In genomic region chr1:10032590-10033358, GRCh38 we compare ENCODE assay signal across 1 cellular context.
TF ChIP-seq lines count a peak whose summit lies in the region.

UBE4B (plus strand) TSS chr1:10032958; CDS start chr1:10033671, 713 bp downstream.

TF ChIP-seq in HepG2, 621 proteins besides CTCF, POLR2A, EP300 and RAD21 (continued from another document and continues in another):
- TF ChIP-seq ZFP91 (CRISPR knock-in tag; IDR thresholded peaks at IDR 0.05; ENCODE audit: borderline replicate concordance) (no peak; the same call in 1 of the 2 replicates), ZBTB7B (CRISPR knock-in tag; IDR thresholded peaks at IDR 0.05) (peak; percentile 71; the same call in 1 of the 2 replicates), SMAD9 (CRISPR knock-in tag; IDR thresholded peaks at IDR 0.05) (no peak), PHF20 (CRISPR knock-in tag; IDR thresholded peaks at IDR 0.05) (peak; percentile 67; the same call in 1 of the 2 replicates), ZSCAN22 (CRISPR knock-in tag; IDR thresholded peaks at IDR 0.05) (no peak), MATR3 (CRISPR knock-in tag; IDR thresholded peaks at IDR 0.05) (no peak), SNAPC2 (CRISPR knock-in tag; IDR thresholded peaks at IDR 0.05) (no peak), ZNF83 (CRISPR knock-in tag; IDR thresholded peaks at IDR 0.05; ENCODE audit: borderline replicate concordance) (no peak), ZNF850 (CRISPR knock-in tag; conservative IDR thresholded peaks at IDR 0.05) (no peak), CBX5 (CRISPR knock-in tag; IDR thresholded peaks at IDR 0.05; ENCODE audit: borderline replicate concordance) (no peak), E2F1 (CRISPR knock-in tag; IDR thresholded peaks at IDR 0.05) (peak; percentile 50; the same call in 1 of the 2 replicates), MED1 (CRISPR knock-in tag; IDR thresholded peaks at IDR 0.05) (peak; percentile 49), ERF (CRISPR knock-in tag; IDR thresholded peaks at IDR 0.05) (peak; percentile 82; the same call in 1 of the 2 replicates), FOSL2 (CRISPR knock-in tag; IDR thresholded peaks at IDR 0.05) (no peak; the same call in 1 of the 2 replicates), TAF15 (IDR thresholded peaks at IDR 0.05; ENCODE audit: low read depth, low read length, poor library complexity, severe bottlenecking) (no peak), AGO1 (IDR thresholded peaks at IDR 0.05; ENCODE audit: low read depth, low read length, poor library complexity, severe bottlenecking) (peak; percentile 64), MTERF4 (CRISPR knock-in tag; IDR thresholded peaks at IDR 0.05) (0 out of 2 replicates have a peak, but pooled peaks have one; percentile 42), HNRNPH1 (optimal IDR thresholded peaks at IDR 0.05; ENCODE audit: low read depth, low read length) (no peak), ARID5B (CRISPR knock-in tag; IDR thresholded peaks at IDR 0.05) (peak; percentile 21; the same call in 1 of the 2 replicates), KLF12 (CRISPR knock-in tag; IDR thresholded peaks at IDR 0.05; ENCODE audit: borderline replicate concordance) (0 out of 2 replicates have a peak, but pooled peaks have one; percentile 52), ZNF335 (CRISPR knock-in tag; IDR thresholded peaks at IDR 0.05) (no peak), DMTF1 (CRISPR knock-in tag; IDR thresholded peaks at IDR 0.05) (no peak), GFI1 (CRISPR knock-in tag; IDR thresholded peaks at IDR 0.05; ENCODE audit: borderline replicate concordance) (no peak), HCFC1 (IDR thresholded peaks at IDR 0.05; ENCODE audit: low read depth, low read length) (0 out of 2 replicates have a peak, but pooled peaks have one; percentile 26), SRF (IDR thresholded peaks at IDR 0.05; ENCODE audit: low read depth, low read length) (no peak), ISL2 (CRISPR knock-in tag; IDR thresholded peaks at IDR 0.05) (peak; percentile 22; the same call in 1 of the 2 replicates), MXD3 (CRISPR knock-in tag; IDR thresholded peaks at IDR 0.05) (peak; percentile 14; the same call in 1 of the 2 replicates), FOXO1 (CRISPR knock-in tag; IDR thresholded peaks at IDR 0.05) (peak; percentile 14; the same call in 1 of the 2 replicates), ZBTB38 (CRISPR knock-in tag; IDR thresholded peaks at IDR 0.05) (peak; percentile 73), TAF1 (CRISPR knock-in tag; IDR thresholded peaks at IDR 0.05) (peak; percentile 68), RARG (CRISPR knock-in tag; IDR thresholded peaks at IDR 0.05; ENCODE audit: low read depth) (no peak), SP5 (CRISPR knock-in tag; IDR thresholded peaks at IDR 0.05; ENCODE audit: borderline replicate concordance, low read depth) (peak; percentile 66; the same call in 1 of the 2 replicates), ZNF329 (CRISPR knock-in tag; IDR thresholded peaks at IDR 0.05; ENCODE audit: low read depth) (0 out of 2 replicates have a peak, but pooled peaks have one; percentile 17), ZSCAN31 (CRISPR knock-in tag; IDR thresholded peaks at IDR 0.05; ENCODE audit: low read depth) (no peak)
- TF ChIP-seq, protein P1, sequence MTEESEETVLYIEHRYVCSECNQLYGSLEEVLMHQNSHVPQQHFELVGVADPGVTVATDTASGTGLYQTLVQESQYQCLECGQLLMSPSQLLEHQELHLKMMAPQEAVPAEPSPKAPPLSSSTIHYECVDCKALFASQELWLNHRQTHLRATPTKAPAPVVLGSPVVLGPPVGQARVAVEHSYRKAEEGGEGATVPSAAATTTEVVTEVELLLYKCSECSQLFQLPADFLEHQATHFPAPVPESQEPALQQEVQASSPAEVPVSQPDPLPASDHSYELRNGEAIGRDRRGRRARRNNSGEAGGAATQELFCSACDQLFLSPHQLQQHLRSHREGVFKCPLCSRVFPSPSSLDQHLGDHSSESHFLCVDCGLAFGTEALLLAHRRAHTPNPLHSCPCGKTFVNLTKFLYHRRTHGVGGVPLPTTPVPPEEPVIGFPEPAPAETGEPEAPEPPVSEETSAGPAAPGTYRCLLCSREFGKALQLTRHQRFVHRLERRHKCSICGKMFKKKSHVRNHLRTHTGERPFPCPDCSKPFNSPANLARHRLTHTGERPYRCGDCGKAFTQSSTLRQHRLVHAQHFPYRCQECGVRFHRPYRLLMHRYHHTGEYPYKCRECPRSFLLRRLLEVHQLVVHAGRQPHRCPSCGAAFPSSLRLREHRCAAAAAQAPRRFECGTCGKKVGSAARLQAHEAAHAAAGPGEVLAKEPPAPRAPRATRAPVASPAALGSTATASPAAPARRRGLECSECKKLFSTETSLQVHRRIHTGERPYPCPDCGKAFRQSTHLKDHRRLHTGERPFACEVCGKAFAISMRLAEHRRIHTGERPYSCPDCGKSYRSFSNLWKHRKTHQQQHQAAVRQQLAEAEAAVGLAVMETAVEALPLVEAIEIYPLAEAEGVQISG (CRISPR knock-in tag; IDR thresholded peaks at IDR 0.05): peak; percentile 62; the same call in 1 of the 2 replicates
- TF ChIP-seq, protein P2, sequence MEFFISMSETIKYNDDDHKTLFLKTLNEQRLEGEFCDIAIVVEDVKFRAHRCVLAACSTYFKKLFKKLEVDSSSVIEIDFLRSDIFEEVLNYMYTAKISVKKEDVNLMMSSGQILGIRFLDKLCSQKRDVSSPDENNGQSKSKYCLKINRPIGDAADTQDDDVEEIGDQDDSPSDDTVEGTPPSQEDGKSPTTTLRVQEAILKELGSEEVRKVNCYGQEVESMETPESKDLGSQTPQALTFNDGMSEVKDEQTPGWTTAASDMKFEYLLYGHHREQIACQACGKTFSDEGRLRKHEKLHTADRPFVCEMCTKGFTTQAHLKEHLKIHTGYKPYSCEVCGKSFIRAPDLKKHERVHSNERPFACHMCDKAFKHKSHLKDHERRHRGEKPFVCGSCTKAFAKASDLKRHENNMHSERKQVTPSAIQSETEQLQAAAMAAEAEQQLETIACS (CRISPR knock-in tag; IDR thresholded peaks at IDR 0.05): no peak
- TF ChIP-seq, protein P3, sequence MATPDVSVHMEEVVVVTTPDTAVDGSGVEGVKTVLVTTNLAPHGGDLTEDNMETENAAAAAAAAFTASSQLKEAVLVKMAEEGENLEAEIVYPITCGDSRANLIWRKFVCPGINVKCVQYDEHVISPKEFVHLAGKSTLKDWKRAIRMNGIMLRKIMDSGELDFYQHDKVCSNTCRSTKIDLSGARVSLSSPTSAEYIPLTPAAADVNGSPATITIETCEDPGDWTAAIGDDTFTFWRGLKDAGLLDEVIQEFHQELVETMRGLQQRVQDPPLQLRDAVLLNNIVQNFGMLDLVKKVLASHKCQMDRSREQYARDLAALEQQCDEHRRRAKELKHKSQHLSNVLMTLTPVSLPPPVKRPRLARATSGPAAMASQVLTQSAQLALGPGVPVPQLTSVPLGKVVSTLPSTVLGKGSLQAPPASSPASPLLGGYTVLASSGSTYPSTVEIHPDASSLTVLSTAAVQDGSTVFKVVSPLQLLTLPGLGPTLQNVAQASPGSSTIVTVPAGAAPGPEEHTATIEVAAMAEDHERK (CRISPR knock-in tag; IDR thresholded peaks at IDR 0.05; ENCODE audit: low read depth): peak; percentile 66
